ENCODE assay signal across 24 cellular contexts in the genomic region with DNA sequence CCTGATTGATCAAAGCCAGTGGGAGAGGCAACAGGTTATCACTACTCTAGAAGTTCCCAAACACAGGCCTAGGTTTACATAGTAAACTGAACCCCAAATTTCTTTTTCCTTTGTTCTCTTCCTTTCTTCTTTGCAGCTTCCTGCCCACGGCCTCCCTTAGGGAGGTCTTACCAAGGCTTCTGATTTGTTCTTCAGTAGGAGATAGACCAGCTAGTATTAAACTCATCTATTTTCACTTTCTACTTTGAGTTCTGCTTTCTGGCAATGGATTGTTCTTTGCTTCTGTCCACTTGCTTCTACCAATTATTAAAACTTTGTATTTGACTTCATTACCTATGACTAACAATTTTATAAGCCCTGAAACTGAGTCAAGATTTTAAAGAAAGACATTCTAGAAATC.
"Had no signal": no experiment of that assay in that cellular context is flagged by ENCODE, and none has a peak within 500 bp of the region (broad histone marks: within the 10 kb centered on the region; RNA-seq: fewer than 3 reads in every experiment).

No MANE protein-coding gene starts in this region.

- H3K27ac ChIP-seq: gastrocnemius medialis, spleen, tibial artery, WERI-Rb-1 had no signal

- FAIRE-seq: bronchial epithelial cell, keratinocyte had no signal

- H3K36me3 Mint-ChIP-seq: activated CD8-positive, alpha-beta memory T cell treated with anti-CD3 and anti-CD28 coated beads, Interleukin-2, amount 10 ng/mL, durations not matched to agents 7 days and 5 days; activated naive CD8-positive, alpha-beta T cell had no signal

- H3K27me3 Mint-ChIP-seq: activated CD4-positive, alpha-beta memory T cell treated with anti-CD3 and anti-CD28 coated beads, Interleukin-2, amount 10 ng/mL, durations not matched to agents 7 days and 5 days; activated CD8-positive, alpha-beta memory T cell treated with anti-CD3 and anti-CD28 coated beads, Interleukin-2, amount 10 ng/mL, durations not matched to agents 7 days and 5 days; activated naive CD8-positive, alpha-beta T cell had no signal

- ATAC-seq: activated CD4-positive, alpha-beta T cell treated with anti-CD3 and anti-CD28 coated beads for 36 hours; activated CD8-positive, alpha-beta memory T cell treated with anti-CD3 and anti-CD28 coated beads, Interleukin-2, amount 10 ng/mL, durations not matched to agents 7 days and 5 days; esophagus mucosa; gastrocnemius medialis; left lobe of liver had no signal

- H3K4me3 ChIP-seq: gastrocnemius medialis, lung, spleen, tibial artery had no signal

- H3K4me1 ChIP-seq: gastrocnemius medialis had no signal

- H3K27me3 ChIP-seq: gastrocnemius medialis, spleen, tibial artery had no signal

- H3K9me3 ChIP-seq: gastrocnemius medialis, tibial artery had no signal

- H3K27ac Mint-ChIP-seq: activated CD4-positive, alpha-beta memory T cell treated with anti-CD3 and anti-CD28 coated beads, Interleukin-2, amount 10 ng/mL, durations not matched to agents 7 days and 5 days; activated CD4-positive, alpha-beta T cell treated with anti-CD3 and anti-CD28 coated beads for 36 hours; activated CD8-positive, alpha-beta memory T cell treated with anti-CD3 and anti-CD28 coated beads, Interleukin-2, amount 10 ng/mL, durations not matched to agents 7 days and 5 days; activated naive CD8-positive, alpha-beta T cell; mesothelial cell of epicardium had no signal

- H3K4me1 Mint-ChIP-seq: activated CD4-positive, alpha-beta memory T cell treated with anti-CD3 and anti-CD28 coated beads, Interleukin-2, amount 10 ng/mL, durations not matched to agents 7 days and 5 days; activated CD4-positive, alpha-beta T cell treated with anti-CD3 and anti-CD28 coated beads for 36 hours; activated CD8-positive, alpha-beta memory T cell treated with anti-CD3 and anti-CD28 coated beads, Interleukin-2, amount 10 ng/mL, durations not matched to agents 7 days and 5 days; mesothelial cell of epicardium; nephron had no signal

- H3K36me3 ChIP-seq: gastrocnemius medialis, spleen, tibial artery, WERI-Rb-1 had no signal

- H3K9me3 Mint-ChIP-seq: activated CD4-positive, alpha-beta memory T cell treated with anti-CD3 and anti-CD28 coated beads, Interleukin-2, amount 10 ng/mL, durations not matched to agents 7 days and 5 days had no signal

- H3K4me3 Mint-ChIP-seq: activated CD4-positive, alpha-beta memory T cell treated with anti-CD3 and anti-CD28 coated beads, Interleukin-2, amount 10 ng/mL, durations not matched to agents 7 days and 5 days; activated CD4-positive, alpha-beta T cell treated with anti-CD3 and anti-CD28 coated beads for 36 hours; activated CD8-positive, alpha-beta memory T cell treated with anti-CD3 and anti-CD28 coated beads, Interleukin-2, amount 10 ng/mL, durations not matched to agents 7 days and 5 days; activated naive CD8-positive, alpha-beta T cell; mesothelial cell of epicardium; nephron had no signal

- DNase-seq: activated CD4-positive, alpha-beta memory T cell treated with anti-CD3 and anti-CD28 coated beads, Interleukin-2, amount 10 ng/mL, durations not matched to agents 7 days and 5 days; activated CD4-positive, alpha-beta T cell treated with anti-CD3 and anti-CD28 coated beads for 36 hours; activated CD8-positive, alpha-beta memory T cell treated with anti-CD3 and anti-CD28 coated beads, Interleukin-2, amount 10 ng/mL, durations not matched to agents 7 days and 5 days; cerebellar nuclear complex; cortex of kidney; effector CD4-positive, alpha-beta T cell; gastrocnemius medialis; head of caudate nucleus; occipital lobe; retina; spleen; stimulated activated CD8-positive, alpha-beta memory T cell treated with anti-CD3 and anti-CD28 coated beads, Interleukin-4, amount 100 ng/mL, for 48 hours; stimulated activated naive CD4-positive, alpha-beta T cell treated with Interleukin-2 at 50 U/mL for 16 hours; substantia nigra; tibial artery; WERI-Rb-1 had no signal
